In genomic region chr19:8552810-8553209, GRCh38 we compare ENCODE assay signal across 1 cellular context.
TF ChIP-seq lines count a peak whose summit lies in the region.

No MANE protein-coding gene starts in this region.

TF ChIP-seq in endothelial cell of umbilical vein, 7 proteins besides CTCF, POLR2A, EP300 and RAD21:
- no peak for TF ChIP-seq FOS (IDR thresholded peaks at IDR 0.05; ENCODE audit: borderline replicate concordance, insufficient read depth, low read length)
- TF ChIP-seq POLR2AphosphoS5 (IDR thresholded peaks at IDR 0.05; ENCODE audit: insufficient read depth, low read depth, low read length), result no peak
- TF ChIP-seq GATA2 (IDR thresholded peaks at IDR 0.05; ENCODE audit: insufficient read depth, insufficient read length, low read depth, low read length), result no peak
- TF ChIP-seq EZH2 (IDR thresholded peaks at IDR 0.05; ENCODE audit: borderline replicate concordance, low read depth, low read length, severe bottlenecking), result no peak
- TF ChIP-seq MAX (IDR thresholded peaks at IDR 0.05; ENCODE audit: insufficient read depth, insufficient read length), result no peak
- no peak for TF ChIP-seq JUN (IDR thresholded peaks at IDR 0.05; ENCODE audit: borderline replicate concordance, insufficient read depth, insufficient read length, low read depth)
- no peak for TF ChIP-seq MYC (IDR thresholded peaks at IDR 0.05; ENCODE audit: low read depth, low read length)
